In genomic region chr2:30310955-30311354, GRCh38 we compare ENCODE assay signal across 13 cellular contexts.
DNase-seq lines count a peak whose midpoint lies in the region; ATAC-seq and TF ChIP-seq lines count a peak whose summit lies in the region.
"Had no signal": no experiment of that assay in that cellular context is flagged by ENCODE, and none has a peak within 500 bp of the region (broad histone marks: within the 10 kb centered on the region; RNA-seq: fewer than 3 reads in every experiment).

No MANE protein-coding gene starts in this region.

- peaks cover 8% of the 10 kb centered on the region for H3K9me3 ChIP-seq in CD4-positive, alpha-beta T cell (ENCODE audit: control insufficient read depth, low read length)
- no peaks in the 10 kb centered on the region for H3K9me3 ChIP-seq in testis

- no peaks in the 10 kb centered on the region for H3K36me3 Mint-ChIP-seq in CD4-positive, alpha-beta T cell (ENCODE audit: low read depth)
- H3K36me3 Mint-ChIP-seq in activated T-helper 2 cell treated with anti-CD3 and anti-CD28 coated beads, Interferon-gamma antibody, Interleukin-2, Interleukin-4, amounts not matched to agents 10 μg/mL and 5 μg/mL and 100 μg/mL, durations not matched to agents 14 hours and 24 hours and 36 hours (ENCODE audit: low read depth), result peaks cover 6% of the 10 kb centered on the region

- ATAC-seq in CD4-positive, alpha-beta T cell (ENCODE audit: poor library complexity), result no peak
- ATAC-seq in GM19351 (IDR thresholded peaks at IDR 0.05; ENCODE audit: unreplicated experiment) (peak; percentile 77), HG02884 (IDR thresholded peaks at IDR 0.05; ENCODE audit: unreplicated experiment) (peak; percentile 62), GM19452 (IDR thresholded peaks at IDR 0.05; ENCODE audit: unreplicated experiment) (no peak)

- no peak for TF ChIP-seq CTCF in CD4-positive, alpha-beta T cell (IDR thresholded peaks at IDR 0.05)
- no peak for TF ChIP-seq CTCF in testis (IDR thresholded peaks at IDR 0.05)

- CTCF ChIA-PET in CD4-positive, alpha-beta T cell (lab: Charles Lee), result interaction anchor here (1.0 to 1.8 kb wide), 2 partner anchors 102 to 401 kb away, joined by 3 to 6 read pairs; no protein-coding TSS in a partner anchor

- H3K9me3 Mint-ChIP-seq in CD4-positive, alpha-beta T cell, result no peaks in the 10 kb centered on the region
- H3K9me3 Mint-ChIP-seq in activated T-helper 2 cell treated with anti-CD3 and anti-CD28 coated beads, Interferon-gamma antibody, Interleukin-2, Interleukin-4, amounts not matched to agents 10 μg/mL and 5 μg/mL and 100 μg/mL, durations not matched to agents 14 hours and 24 hours and 36 hours, result peaks cover 7% of the 10 kb centered on the region

- no peak overlapping the region for H3K4me3 Mint-ChIP-seq in CD4-positive, alpha-beta T cell
- H3K4me3 Mint-ChIP-seq in activated T-helper 2 cell treated with anti-CD3 and anti-CD28 coated beads, Interferon-gamma antibody, Interleukin-2, Interleukin-4, amounts not matched to agents 10 μg/mL and 5 μg/mL and 100 μg/mL, durations not matched to agents 14 hours and 24 hours and 36 hours (ENCODE audit: low read depth), result no peak overlapping the region
- H3K4me3 Mint-ChIP-seq: natural killer cell treated with Interleukin-12 subunit alpha and Interleukin-12 subunit beta and Interleukin-15 and Interleukin-18, amount 100 ng/mL, for 72 hours had no signal

- no peaks in the 10 kb centered on the region for H3K27me3 ChIP-seq in CD4-positive, alpha-beta T cell (ENCODE audit: control insufficient read depth, insufficient read depth, low read length)
- H3K27me3 ChIP-seq in testis, result no peaks in the 10 kb centered on the region
- H3K27me3 ChIP-seq: brain microvascular endothelial cell had no signal

- DNase-seq in CD4-positive, alpha-beta T cell, result no peak
- no peak for DNase-seq in activated T-helper 2 cell treated with anti-CD3 and anti-CD28 coated beads, Interferon-gamma antibody, Interleukin-2, Interleukin-4, amounts not matched to agents 10 μg/mL and 5 μg/mL and 100 μg/mL, durations not matched to agents 14 hours and 24 hours and 36 hours (ENCODE audit: low spot score)
- no peak for DNase-seq in NCI-H1417 treated with DMSO at 0.1 percent for 48 hours (lab: John Stamatoyannopoulos, UW)
- no peak for DNase-seq in DMS 273 treated with DMSO at 0.1 percent for 48 hours (lab: John Stamatoyannopoulos, UW)
- no peak for DNase-seq in testis
- DNase-seq: brain microvascular endothelial cell, KBM-7 had no signal

- no peaks in the 10 kb centered on the region for H3K36me3 ChIP-seq in testis (ENCODE audit: low read depth, missing control alignments)
- H3K36me3 ChIP-seq: brain microvascular endothelial cell had no signal

- no peak overlapping the region for H3K27ac ChIP-seq in CD4-positive, alpha-beta T cell (ENCODE audit: low read depth, low read length)
- H3K27ac ChIP-seq in testis, result no peak overlapping the region
- H3K27ac ChIP-seq: brain microvascular endothelial cell, C4-2B, SK-N-MC had no signal

- no peaks in the 10 kb centered on the region for H3K27me3 Mint-ChIP-seq in CD4-positive, alpha-beta T cell
- no peaks in the 10 kb centered on the region for H3K27me3 Mint-ChIP-seq in activated T-helper 2 cell treated with anti-CD3 and anti-CD28 coated beads, Interferon-gamma antibody, Interleukin-2, Interleukin-4, amounts not matched to agents 10 μg/mL and 5 μg/mL and 100 μg/mL, durations not matched to agents 14 hours and 24 hours and 36 hours (ENCODE audit: low read depth)
- H3K27me3 Mint-ChIP-seq: natural killer cell treated with Interleukin-12 subunit alpha and Interleukin-12 subunit beta and Interleukin-15 and Interleukin-18, amount 100 ng/mL, for 72 hours had no signal

- TF ChIP-seq POLR2A in testis (IDR thresholded peaks at IDR 0.05), result no peak

- peaks cover 41% of the 10 kb centered on the region for H3K4me1 Mint-ChIP-seq in CD4-positive, alpha-beta T cell (ENCODE audit: low read depth)
- peaks cover 23% of the 10 kb centered on the region for H3K4me1 Mint-ChIP-seq in activated T-helper 2 cell treated with anti-CD3 and anti-CD28 coated beads, Interferon-gamma antibody, Interleukin-2, Interleukin-4, amounts not matched to agents 10 μg/mL and 5 μg/mL and 100 μg/mL, durations not matched to agents 14 hours and 24 hours and 36 hours (ENCODE audit: low read depth)

- no peaks in the 10 kb centered on the region for H3K4me1 ChIP-seq in testis

- POLR2A ChIA-PET in CD4-positive, alpha-beta T cell (lab: Charles Lee), result interaction anchor here (1.1 to 3.4 kb wide), 2 partner anchors 26 to 78 kb away, joined by 4 to 8 read pairs; no protein-coding TSS in a partner anchor

- H3K27ac Mint-ChIP-seq in CD4-positive, alpha-beta T cell, result peak overlapping the region; percentile 29
- H3K27ac Mint-ChIP-seq in activated T-helper 2 cell treated with anti-CD3 and anti-CD28 coated beads, Interferon-gamma antibody, Interleukin-2, Interleukin-4, amounts not matched to agents 10 μg/mL and 5 μg/mL and 100 μg/mL, durations not matched to agents 14 hours and 24 hours and 36 hours, result peak overlapping the region; percentile 51

- WGBS in testis, 2 donors, result 85 to 89% methylated on average over 5 of the region's 5 CpGs

- intact Hi-C loops in CD4-positive, alpha-beta T cell (cut with DNase I, micrococcal nuclease), result no loop called here
- intact Hi-C loops in activated T-helper 2 cell treated with anti-CD3 and anti-CD28 coated beads, Interferon-gamma antibody, Interleukin-2, Interleukin-4, amounts not matched to agents 10 μg/mL and 5 μg/mL and 100 μg/mL, durations not matched to agents 14 hours and 24 hours and 36 hours (cut with micrococcal nuclease), result no loop called here
- intact Hi-C loops in testis (cut with DNase I; ENCODE audit: low total_unique reads), result no loop called here

- H3K4me3 ChIP-seq in testis, result no peak overlapping the region
- H3K4me3 ChIP-seq: SK-N-MC had no signal

Comparison
In these comparisons a context has a peak if more than half of its experiments do, and no peak if none do; other contexts are left out.
1. ATAC-seq: peak in GM19351 (single experiment) and HG02884 (single experiment); none in CD4-positive, alpha-beta T cell (single experiment) and GM19452 (single experiment).